Comparison of ENCODE assay signal across 8 cellular contexts in genomic region chr17:50478391-50479361, GRCh38. TPM values are rescaled to one million over a fixed set of nuclear protein-coding genes. Genes with fewer than 3 reads are reported as not detected.
DNase-seq lines count a peak whose midpoint lies in the region; ATAC-seq and TF ChIP-seq lines count a peak whose summit lies in the region.

TSS of gene RSAD1 (plus strand) at chr17:50478860. CDS start at chr17:50478885, 25 bp downstream.

- peak within 1 kb of the TSS; percentile 67 for H3K27ac ChIP-seq in GM23248

- H3K9me3 ChIP-seq in GM23248 (ENCODE audit: low read depth) = no peaks in the 10 kb centered on the region

- H3F3A ChIP-seq in GM23248 (ENCODE audit: insufficient read depth) = peaks cover 33% of the 10 kb centered on the region

- no peaks in the 10 kb centered on the region for H3K9me3 Mint-ChIP-seq in activated T-helper 17 cell treated with anti-CD3 and anti-CD28 coated beads, Interleukin-2, amount 50 U/mL, for 72 hours
- H3K9me3 Mint-ChIP-seq in nephron = no peaks in the 10 kb centered on the region
- no peaks in the 10 kb centered on the region for H3K9me3 Mint-ChIP-seq in stimulated activated naive CD8-positive, alpha-beta T cell treated with anti-CD3 and anti-CD28 coated beads, Interleukin-15, Interleukin-2, amounts not matched to agents 100 ng/mL and 50 ng/mL, for 24 hours

- 2 to 3% methylated on average over 41 to 70 of the region's 75 CpGs for WGBS in GM23248 (ENCODE audit: low coverage in 1 of 2, low lambda C conversion rate in 2 of 2, missing lambda C conversion rate in 2 of 2), 2 experiments

- H3K36me3 ChIP-seq in GM23248 (ENCODE audit: low read depth) = no peaks in the 10 kb centered on the region

- peaks cover 8% of the 10 kb centered on the region for H3K4me1 ChIP-seq in GM23248 (ENCODE audit: insufficient read depth)

- H3K4me3 ChIP-seq in GM23248 (peak within 1 kb of the TSS; percentile 88), fibroblast of pulmonary artery (replicated peaks; ENCODE audit: low read depth, low read length) (peak within 1 kb of the TSS; percentile 91)

- in situ Hi-C loops in GM23248 (cut with MboI) = loop anchor here (25.0 kb wide), 1 partner anchor 109 kb away; no protein-coding TSS in a partner anchor

- peak; percentile 91 for ATAC-seq in activated T-helper 17 cell treated with anti-CD3 and anti-CD28 coated beads, Interleukin-2, amount 50 U/mL, for 72 hours (replicated peaks)

- H4K20me1 ChIP-seq in GM23248 (ENCODE audit: insufficient read depth) = no peaks in the 10 kb centered on the region

- H3K36me3 Mint-ChIP-seq in activated T-helper 17 cell treated with anti-CD3 and anti-CD28 coated beads, Interleukin-2, amount 50 U/mL, for 72 hours (ENCODE audit: low read depth) = peaks cover 24% of the 10 kb centered on the region
- H3K36me3 Mint-ChIP-seq in nephron (ENCODE audit: low read depth) = peaks cover 17% of the 10 kb centered on the region
- H3K36me3 Mint-ChIP-seq in stimulated activated naive CD8-positive, alpha-beta T cell treated with anti-CD3 and anti-CD28 coated beads, Interleukin-15, Interleukin-2, amounts not matched to agents 100 ng/mL and 50 ng/mL, for 24 hours (ENCODE audit: low read depth) = peaks cover 4% of the 10 kb centered on the region

- peak within 1 kb of the TSS; percentile 87 for H3K4me3 Mint-ChIP-seq in activated T-helper 17 cell treated with anti-CD3 and anti-CD28 coated beads, Interleukin-2, amount 50 U/mL, for 72 hours
- H3K4me3 Mint-ChIP-seq in nephron = peak within 1 kb of the TSS; percentile 77 to 91 (median 90)
- H3K4me3 Mint-ChIP-seq in stimulated activated naive CD8-positive, alpha-beta T cell treated with anti-CD3 and anti-CD28 coated beads, Interleukin-15, Interleukin-2, amounts not matched to agents 100 ng/mL and 50 ng/mL, for 24 hours = peak within 1 kb of the TSS; percentile 91

- H3K9me2 ChIP-seq in GM23248 (ENCODE audit: insufficient read depth) = no peaks in the 10 kb centered on the region

- H3K4me1 Mint-ChIP-seq in activated T-helper 17 cell treated with anti-CD3 and anti-CD28 coated beads, Interleukin-2, amount 50 U/mL, for 72 hours = peaks cover 19% of the 10 kb centered on the region
- peaks cover 20% of the 10 kb centered on the region for H3K4me1 Mint-ChIP-seq in nephron
- H3K4me1 Mint-ChIP-seq in stimulated activated naive CD8-positive, alpha-beta T cell treated with anti-CD3 and anti-CD28 coated beads, Interleukin-15, Interleukin-2, amounts not matched to agents 100 ng/mL and 50 ng/mL, for 24 hours (ENCODE audit: low read depth) = peaks cover 30% of the 10 kb centered on the region

- peak; percentile 91 for DNase-seq in EL
- peak; percentile 94 for DNase-seq in GM23248
- DNase-seq in Kasumi-1 (lab: John Stamatoyannopoulos, UW) = peak; percentile 93 to 94
- peak; percentile 85 for DNase-seq in RPMI7951 (ENCODE audit: low read depth)
- peak; percentile 87 for DNase-seq in fibroblast of pulmonary artery (ENCODE audit: low read depth)

- H2AFZ ChIP-seq in GM23248 = peak within 1 kb of the TSS; percentile 87

- peak within 1 kb of the TSS; percentile 91 for H3K4me2 ChIP-seq in GM23248 (ENCODE audit: unreplicated experiment)

- peak within 1 kb of the TSS; percentile 82 for H3K9ac ChIP-seq in GM23248

- H3K79me2 ChIP-seq in GM23248 (ENCODE audit: insufficient read depth) = peaks cover 18% of the 10 kb centered on the region

- H3K27me3 ChIP-seq in GM23248 (replicated peaks; ENCODE audit: insufficient read depth) = no peaks in the 10 kb centered on the region

- H3K27me3 Mint-ChIP-seq in activated T-helper 17 cell treated with anti-CD3 and anti-CD28 coated beads, Interleukin-2, amount 50 U/mL, for 72 hours = no peaks in the 10 kb centered on the region
- H3K27me3 Mint-ChIP-seq in nephron (ENCODE audit: low read depth) = peaks cover 30% of the 10 kb centered on the region
- H3K27me3 Mint-ChIP-seq in stimulated activated naive CD8-positive, alpha-beta T cell treated with anti-CD3 and anti-CD28 coated beads, Interleukin-15, Interleukin-2, amounts not matched to agents 100 ng/mL and 50 ng/mL, for 24 hours = peaks cover 4% of the 10 kb centered on the region

- H3K27ac Mint-ChIP-seq in activated T-helper 17 cell treated with anti-CD3 and anti-CD28 coated beads, Interleukin-2, amount 50 U/mL, for 72 hours = peak within 1 kb of the TSS; percentile 94
- peak within 1 kb of the TSS; percentile 81 to 96 (median 95) for H3K27ac Mint-ChIP-seq in nephron
- H3K27ac Mint-ChIP-seq in stimulated activated naive CD8-positive, alpha-beta T cell treated with anti-CD3 and anti-CD28 coated beads, Interleukin-15, Interleukin-2, amounts not matched to agents 100 ng/mL and 50 ng/mL, for 24 hours = peak within 1 kb of the TSS; percentile 95

- TF ChIP-seq CTCF in fibroblast of pulmonary artery (IDR thresholded peaks at IDR 0.05; ENCODE audit: low read length, missing control alignments) (peak; percentile 22), nephron (IDR thresholded peaks at IDR 0.05; ENCODE audit: unreplicated experiment in 3 of 3) (peak; percentile 84 to 98 (median 97))

RNA-seq across cellular contexts. Expression of gene RSAD1, which starts in this region (rescaled TPM):
- 19.3 and 19.8 TPM in 2 replicates for total RNA-seq in GM23248 (2014; rRNA removed; shearing (Covaris generic))
- polyA plus RNA-seq in GM23248 (2016; fragmentation: Nextera tagmentation; extraction: Ambion mirVana) = 22.4 and 23.9 TPM in 2 replicates
- 10.0 and 11.1 TPM in 2 replicates for total RNA-seq in RPMI7951 (2014; rRNA removed; shearing (Covaris generic))
- 10 to 100 TPM; 21.3 to 29.5 TPM for total RNA-seq in activated T-helper 17 cell treated with anti-CD3 and anti-CD28 coated beads, Interleukin-2, amount 50 U/mL, for 72 hours

Comparison
In these comparisons a context has a peak if more than half of its experiments do, and no peak if none do; other contexts are left out.
1. Peak in every context shown above with its lines: DNase-seq, ATAC-seq, H3K4me3 ChIP-seq and H3K27ac ChIP-seq.